ENCODE assay signal across 15 cellular contexts in the genomic region with DNA sequence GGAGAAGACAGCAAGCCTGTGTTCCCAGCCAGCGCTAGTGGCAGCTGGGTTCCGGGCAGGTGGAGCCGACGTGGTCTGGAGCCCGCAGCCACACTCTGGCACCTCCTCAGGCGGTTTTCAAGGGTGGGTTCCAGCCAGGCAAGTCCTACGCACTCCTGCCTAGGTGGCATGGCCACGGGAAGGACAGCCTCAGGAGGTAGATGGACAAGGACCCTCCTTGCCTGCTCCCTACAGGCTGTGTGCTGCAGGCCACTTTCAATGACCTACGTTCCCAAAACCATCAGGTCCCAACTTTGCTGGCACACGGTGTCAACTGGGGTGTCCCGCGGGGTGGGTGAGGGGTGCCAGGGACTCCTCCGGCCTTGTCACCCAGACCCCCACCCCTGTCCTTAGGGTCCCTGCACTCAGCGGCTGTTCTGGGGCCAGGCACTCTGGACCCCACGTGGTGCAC. TPM values are rescaled to one million over a fixed set of nuclear protein-coding genes. Genes with fewer than 3 reads are reported as not detected.
A peak's percentile ranks its signal among the peaks of the same experiment; 100 is the strongest.
DNase-seq lines count a peak whose midpoint lies in the region; ATAC-seq and TF ChIP-seq lines count a peak whose summit lies in the region.
"Had no signal": no experiment of that assay in that cellular context is flagged by ENCODE, and none has a peak within 500 bp of the region (broad histone marks: within the 10 kb centered on the region; RNA-seq: fewer than 3 reads in every experiment).

No MANE protein-coding gene starts in this region.

- no peak overlapping the region for H3K4me3 Mint-ChIP-seq in stimulated activated memory B cell treated with anti-CD40 and anti-IgM and Interleukin-4, amounts not matched to agents 10 μg/mL and 1 μg/mL and 100 μg/mL, for 72 hours
- H3K4me3 Mint-ChIP-seq: activated naive CD8-positive, alpha-beta T cell; effector memory CD8-positive, alpha-beta T cell had no signal

- ATAC-seq in Right ventricle myocardium inferior (peak; percentile 51), left cardiac atrium (peak; percentile 29 to 52), HG02759 (IDR thresholded peaks at IDR 0.05; ENCODE audit: unreplicated experiment) (no peak)
- peak; percentile 43 for ATAC-seq in stimulated activated memory B cell treated with anti-CD40 and anti-IgM and Interleukin-4, amounts not matched to agents 10 μg/mL and 1 μg/mL and 100 μg/mL, for 72 hours
- ATAC-seq: effector memory CD8-positive, alpha-beta T cell had no signal

- peaks cover 17% of the 10 kb centered on the region for H3K36me3 ChIP-seq in right atrium auricular region

- H3K27me3 Mint-ChIP-seq in stimulated activated memory B cell treated with anti-CD40 and anti-IgM and Interleukin-4, amounts not matched to agents 10 μg/mL and 1 μg/mL and 100 μg/mL, for 72 hours: no peaks in the 10 kb centered on the region
- H3K27me3 Mint-ChIP-seq: activated naive CD8-positive, alpha-beta T cell had no signal

- no peaks in the 10 kb centered on the region for H3K4me1 ChIP-seq in right atrium auricular region

- no peak overlapping the region for H3K4me3 ChIP-seq in right atrium auricular region
- H3K4me3 ChIP-seq: cardiac muscle cell had no signal

- TF ChIP-seq CTCF in right atrium auricular region (IDR thresholded peaks at IDR 0.05): no peak

- DNase-seq in Right ventricle myocardium inferior (ENCODE audit: missing footprints) (no peak), right atrium auricular region (ENCODE audit: low spot score) (no peak), NCI-H69 (lab: John Stamatoyannopoulos, UW) (peak; percentile 16), left cardiac atrium (no peak), DMS153 (lab: John Stamatoyannopoulos, UW) (no peak), NCI-H226 (no peak)
- DNase-seq: Calu3; effector memory CD8-positive, alpha-beta T cell; mesendoderm; occipital lobe; OCI-M1 had no signal

- H3K4me1 Mint-ChIP-seq in stimulated activated memory B cell treated with anti-CD40 and anti-IgM and Interleukin-4, amounts not matched to agents 10 μg/mL and 1 μg/mL and 100 μg/mL, for 72 hours: peaks cover 6% of the 10 kb centered on the region

- no peaks in the 10 kb centered on the region for H3K27me3 ChIP-seq in right atrium auricular region

- H3K36me3 Mint-ChIP-seq in stimulated activated memory B cell treated with anti-CD40 and anti-IgM and Interleukin-4, amounts not matched to agents 10 μg/mL and 1 μg/mL and 100 μg/mL, for 72 hours: peaks cover 22% of the 10 kb centered on the region

- intact Hi-C loops in Right ventricle myocardium inferior (cut with DNase I): no loop called here
- intact Hi-C loops in left cardiac atrium (cut with DNase I): no loop called here

- H3K27ac Mint-ChIP-seq in stimulated activated memory B cell treated with anti-CD40 and anti-IgM and Interleukin-4, amounts not matched to agents 10 μg/mL and 1 μg/mL and 100 μg/mL, for 72 hours: no peak overlapping the region
- H3K27ac Mint-ChIP-seq: effector memory CD8-positive, alpha-beta T cell had no signal

- no peak overlapping the region for H3K27ac ChIP-seq in right atrium auricular region

- H3K9me3 Mint-ChIP-seq in stimulated activated memory B cell treated with anti-CD40 and anti-IgM and Interleukin-4, amounts not matched to agents 10 μg/mL and 1 μg/mL and 100 μg/mL, for 72 hours: no peaks in the 10 kb centered on the region
- H3K9me3 Mint-ChIP-seq: effector memory CD8-positive, alpha-beta T cell had no signal

- no peaks in the 10 kb centered on the region for H3K9me3 ChIP-seq in right atrium auricular region

RNA-seq across cellular contexts. Expression of a gene that starts 6.7 kb away (rescaled TPM):
- total RNA-seq in Right ventricle myocardium inferior (4.9 TPM), right atrium auricular region (1 to 10 TPM in 1 of 2 donors, under 1 TPM in 1; 0.52 to 4.6 TPM), left cardiac atrium (10 to 100 TPM; 14.9 to 22.6 TPM)

RNA-seq across cellular contexts. Expression of a gene that starts 26.5 kb away (rescaled TPM):
- total RNA-seq in Right ventricle myocardium inferior (46.5 TPM), right atrium auricular region (10 to 100 TPM; 23.5 to 37.9 TPM), left cardiac atrium (10 to 100 TPM; 49.2 to 54.5 TPM)
